In genomic region chr16:24988137-24988535, GRCh38 we compare ENCODE assay signal across 9 cellular contexts. TPM values are rescaled to one million over a fixed set of nuclear protein-coding genes. Genes with fewer than 3 reads are reported as not detected.
DNase-seq lines count a peak whose midpoint lies in the region; ATAC-seq and TF ChIP-seq lines count a peak whose summit lies in the region.
"Had no signal": no experiment of that assay in that cellular context is flagged by ENCODE, and none has a peak within 500 bp of the region (broad histone marks: within the 10 kb centered on the region; RNA-seq: fewer than 3 reads in every experiment).

No MANE protein-coding gene starts in this region.

- peaks cover 56% of the 10 kb centered on the region for H3K4me1 Mint-ChIP-seq in endothelial cell (ENCODE audit: unreplicated experiment)

- peak overlapping the region; percentile 86 for H3K27ac ChIP-seq in VCaP
- H3K27ac ChIP-seq in skin epidermis = peak overlapping the region in 17 of 21 experiments; percentile 7 to 83 (median 58)

- H3K4me3 Mint-ChIP-seq in endothelial cell (ENCODE audit: unreplicated experiment) = no peak overlapping the region

- H3K27ac Mint-ChIP-seq in endothelial cell (ENCODE audit: unreplicated experiment) = no peak overlapping the region

- DNase-seq in ELR (ENCODE audit: low read depth) (peak; percentile 81), fibroblast of pulmonary artery (ENCODE audit: low read depth) (peak; percentile 62), endothelial cell (ENCODE audit: low spot score) (no peak), HPDE6-E6E7 (ENCODE audit: extremely low spot score) (no peak)
- no peak for DNase-seq in stimulated activated naive CD4-positive, alpha-beta T cell treated with Interleukin-2 at 50 U/mL for 16 hours (lab: John Stamatoyannopoulos, UW)
- DNase-seq: stimulated activated CD4-positive, alpha-beta T cell treated with anti-CD3 and anti-CD28 coated beads, Interleukin-4, amount 100 ng/mL, for 24 hours had no signal

- ATAC-seq in HG03469 (IDR thresholded peaks at IDR 0.05; ENCODE audit: unreplicated experiment) = no peak

- peaks cover 4% of the 10 kb centered on the region for H3K36me3 Mint-ChIP-seq in endothelial cell (ENCODE audit: low read depth, unreplicated experiment)

- TF ChIP-seq CTCF in VCaP (conservative IDR thresholded peaks at IDR 0.05) (no peak), fibroblast of pulmonary artery (IDR thresholded peaks at IDR 0.05; ENCODE audit: low read length, missing control alignments) (no peak), endothelial cell (IDR thresholded peaks at IDR 0.05; ENCODE audit: unreplicated experiment) (no peak)

- no peak overlapping the region for H3K4me3 ChIP-seq in fibroblast of pulmonary artery (replicated peaks; ENCODE audit: low read depth, low read length)
- H3K4me3 ChIP-seq in skin epidermis = no peak overlapping the region

- peaks cover 8% of the 10 kb centered on the region for H3K27me3 Mint-ChIP-seq in endothelial cell (ENCODE audit: unreplicated experiment)

- H3K9me3 Mint-ChIP-seq in endothelial cell (ENCODE audit: unreplicated experiment) = no peaks in the 10 kb centered on the region

RNA-seq across cellular contexts. Expression of gene ARHGAP17, which starts 27.0 kb away (rescaled TPM):
- 125 TPM for total RNA-seq in endothelial cell (ENCODE audit: unreplicated experiment)

Comparison
In these comparisons a context has a peak if more than half of its experiments do, and no peak if none do; other contexts are left out.
1. DNase-seq: peak in ELR (single experiment) and fibroblast of pulmonary artery (single experiment); none in endothelial cell (single experiment), stimulated activated naive CD4-positive, alpha-beta T cell treated with Interleukin-2 at 50 U/mL for 16 hours (single experiment) and HPDE6-E6E7 (single experiment).